1 cellular context compared by ENCODE assay signal in genomic region chr2:111196435-111196834, GRCh38.
TF ChIP-seq lines count a peak whose summit lies in the region.

No MANE protein-coding gene starts in this region.

TF ChIP-seq in endothelial cell of umbilical vein, 7 proteins besides CTCF, POLR2A, EP300 and RAD21 (continued from another document):
- no peak for TF ChIP-seq MYC (IDR thresholded peaks at IDR 0.05; ENCODE audit: low read depth, low read length)
- TF ChIP-seq GATA2 (IDR thresholded peaks at IDR 0.05; ENCODE audit: insufficient read depth, insufficient read length, low read depth, low read length), result no peak
